In the genomic region with DNA sequence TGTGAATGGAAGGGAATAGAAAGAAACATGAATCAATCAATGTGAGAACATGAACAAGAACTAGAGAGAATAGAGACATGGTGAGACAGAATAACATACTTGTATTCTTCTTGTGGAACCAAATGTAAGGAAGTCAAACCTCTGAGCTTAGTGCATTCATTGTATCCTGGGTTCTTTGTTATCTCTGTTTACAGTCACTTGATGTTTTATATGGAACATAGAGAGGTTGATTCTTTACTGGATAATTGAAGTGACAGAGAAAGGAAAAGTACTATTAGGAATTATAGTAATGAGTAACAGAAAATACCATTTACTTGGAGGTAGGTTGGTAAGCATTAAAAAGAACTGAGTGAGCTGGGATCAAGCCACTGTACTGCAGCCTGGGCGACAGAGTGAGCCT, we compare ENCODE assay signal across 8 cellular contexts. TPM values are rescaled to one million over a fixed set of nuclear protein-coding genes. Genes with fewer than 3 reads are reported as not detected.
DNase-seq lines count a peak whose midpoint lies in the region; ATAC-seq and TF ChIP-seq lines count a peak whose summit lies in the region.

No MANE protein-coding gene starts in this region.

- CTCF ChIA-PET in Panc1 (lab: Charles Lee) = interaction anchor here (0.6 kb wide), 3 partner anchors 136 to 203 kb away, joined by 3 to 6 read pairs (median 5); no protein-coding TSS in a partner anchor

- WGBS in testis, 2 donors = 50 to 67% methylated on average over 1 of the region's 1 CpG

- H3K9me3 ChIP-seq in DOHH2 (ENCODE audit: control insufficient read depth, insufficient read depth, low read length) (no peaks in the 10 kb centered on the region), Panc1 (ENCODE audit: control insufficient read depth, insufficient read depth, low read depth, low read length) (no peaks in the 10 kb centered on the region), testis (no peaks in the 10 kb centered on the region)

- BruUV-seq in Panc1 (replicated peaks; lab: Mats Ljungman, UMichigan) = no TSS peak

- peaks cover 22% of the 10 kb centered on the region for H3K4me1 ChIP-seq in DOHH2 (ENCODE audit: control insufficient read depth, low read length)
- H3K4me1 ChIP-seq in Panc1 (ENCODE audit: control insufficient read depth, insufficient read depth, low read length) = peaks cover 12% of the 10 kb centered on the region
- H3K4me1 ChIP-seq in testis = peaks cover 5% of the 10 kb centered on the region

- ATAC-seq in Panc1 (no peak), HG03280 (IDR thresholded peaks at IDR 0.05; ENCODE audit: unreplicated experiment) (no peak), HG03045 (IDR thresholded peaks at IDR 0.05; ENCODE audit: unreplicated experiment) (no peak)

- no peaks in the 10 kb centered on the region for H3K27me3 ChIP-seq in DOHH2 (ENCODE audit: control insufficient read depth, low read length)
- no peaks in the 10 kb centered on the region for H3K27me3 ChIP-seq in Panc1 (ENCODE audit: control insufficient read depth, insufficient read depth, low read length)
- H3K27me3 ChIP-seq in testis = no peaks in the 10 kb centered on the region

- DNase-seq in AML-193 (lab: John Stamatoyannopoulos, UW) (peak; percentile 8 to 20), Panc1 (ENCODE audit: low read depth, low spot score) (no peak), inferior parietal cortex (ENCODE audit: extremely low spot score) (peak; percentile 29), testis (no peak), GM19240 (ENCODE audit: insufficient read length, low spot score) (no peak)

- no peak overlapping the region for H3K27ac ChIP-seq in DOHH2 (ENCODE audit: low read depth, low read length)
- H3K27ac ChIP-seq in Panc1 (ENCODE audit: low read length) = peak overlapping the region; percentile 94
- no peak overlapping the region for H3K27ac ChIP-seq in testis

- intact Hi-C loops in Panc1 (cut with micrococcal nuclease; ENCODE audit: unreplicated experiment) = loop anchor here (10.0 kb wide), 1 partner anchor 105 kb away; no protein-coding TSS in a partner anchor
- intact Hi-C loops in testis (cut with DNase I; ENCODE audit: low total_unique reads) = loop anchor here (5.0 to 10.0 kb wide), 2 partner anchors 105 to 173 kb away; no protein-coding TSS in a partner anchor

- peaks cover 13% of the 10 kb centered on the region for H3F3A ChIP-seq in DOHH2 (ENCODE audit: control insufficient read depth, insufficient read depth)

- H4K20me1 ChIP-seq in DOHH2 (ENCODE audit: control insufficient read depth, insufficient read depth, low read depth, low read length) = peaks cover 2% of the 10 kb centered on the region; the same call in 1 of the 2 replicates

- no peaks in the 10 kb centered on the region for H3K9me2 ChIP-seq in DOHH2 (replicated peaks; ENCODE audit: control insufficient read depth, low read length)

- H3K4me2 ChIP-seq in DOHH2 (ENCODE audit: low read length) = peak overlapping the region; percentile 94

- TF ChIP-seq CTCF in DOHH2 (IDR thresholded peaks at IDR 0.05; ENCODE audit: low read depth, low read length, poor library complexity, severe bottlenecking) = no peak
- TF ChIP-seq CTCF in Panc1 (IDR thresholded peaks at IDR 0.05) = no peak
- TF ChIP-seq CTCF in testis (IDR thresholded peaks at IDR 0.05) = no peak

- POLR2A ChIA-PET in Panc1 (lab: Charles Lee) = no interaction called here

- peaks cover 18% of the 10 kb centered on the region for H3K36me3 ChIP-seq in DOHH2 (ENCODE audit: control insufficient read depth, low read length)
- no peaks in the 10 kb centered on the region for H3K36me3 ChIP-seq in Panc1 (ENCODE audit: control insufficient read depth, insufficient read depth, low read length)
- H3K36me3 ChIP-seq in testis (ENCODE audit: low read depth, missing control alignments) = no peaks in the 10 kb centered on the region

- H3K4me3 ChIP-seq in DOHH2 (ENCODE audit: low read length) (peak overlapping the region; percentile 97), Panc1 (ENCODE audit: low read depth in 2 of 2, low read length in 2 of 2) (peak overlapping the region in 1 of 2 experiments; percentile 39; a peak in 2 of 4 replicates), testis (no peak overlapping the region)

- in situ Hi-C loops in Panc1 (cut with HindIII; ENCODE audit: low pct_unique_long_range_greater_than_20kb, low sequenced_read_pairs) = no loop called here

- peaks cover 25% of the 10 kb centered on the region for H3K79me2 ChIP-seq in DOHH2 (ENCODE audit: control insufficient read depth, low read length)

- TF ChIP-seq POLR2A in testis (IDR thresholded peaks at IDR 0.05) = no peak

RNA-seq across cellular contexts. Expression of gene WNK1, which starts 2.5 kb away (rescaled TPM):
- total RNA-seq in Panc1 (2021; ENCODE audit: unreplicated experiment) (181 TPM), testis (100 to 1,000 TPM; 259 to 276 TPM)
- polyA plus RNA-seq in Panc1 (2012; ENCODE audit: insufficient read length) = 117 TPM
- polyA plus RNA-seq in testis (ENCODE audit: insufficient read depth, low read depth, low replicate concordance) = 152 TPM

Comparison
In these comparisons a context has a peak if more than half of its experiments do, and no peak if none do; other contexts are left out.
1. DNase-seq: peak in AML-193 (2 of 2) and inferior parietal cortex (single experiment); none in Panc1 (single experiment), testis (single experiment) and GM19240 (single experiment).